ENCODE assay signal across 9 cellular contexts in the genomic region with DNA sequence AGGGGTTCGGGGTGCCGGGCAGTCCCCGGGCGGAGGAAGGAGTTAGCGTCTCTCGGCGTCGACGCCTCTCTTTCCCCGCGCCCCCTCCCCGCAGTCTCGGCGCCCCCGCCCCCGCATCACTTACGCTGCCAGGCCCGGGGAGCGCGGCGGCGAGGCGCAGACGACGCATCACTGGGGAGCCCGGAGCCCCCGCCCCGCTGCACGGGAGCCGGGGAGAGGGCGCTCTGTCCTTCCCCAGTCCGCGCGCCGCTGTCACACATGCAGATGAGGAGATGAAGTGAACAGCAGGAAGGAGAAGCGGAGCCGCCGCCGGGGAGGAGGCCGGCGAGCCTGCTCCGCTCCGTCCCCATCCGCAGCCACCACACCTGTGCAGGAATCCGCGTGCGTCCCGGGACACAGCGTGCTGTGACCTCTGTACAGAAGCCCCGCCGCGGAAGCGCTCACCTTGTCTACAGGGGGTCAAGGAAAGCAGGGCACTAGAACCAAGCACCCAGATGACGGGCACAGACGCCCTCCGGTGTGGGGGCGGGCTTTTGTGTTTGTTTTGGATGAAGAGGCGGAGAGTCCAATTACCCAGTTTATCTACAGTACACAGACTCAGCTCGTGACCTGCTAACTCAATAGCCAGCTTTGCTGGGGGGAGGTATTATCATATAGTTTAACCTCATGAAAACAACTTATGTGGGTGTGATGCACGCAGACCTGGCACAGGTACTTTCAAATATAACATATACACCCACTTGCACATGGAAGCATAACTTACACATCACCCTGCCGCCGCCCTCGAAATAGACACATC. TPM values are rescaled to one million over a fixed set of nuclear protein-coding genes. Genes with fewer than 3 reads are reported as not detected.
A peak's percentile ranks its signal among the peaks of the same experiment; 100 is the strongest.
DNase-seq lines count a peak whose midpoint lies in the region; ATAC-seq and TF ChIP-seq lines count a peak whose summit lies in the region.
"Had no signal": no experiment of that assay in that cellular context is flagged by ENCODE, and none has a peak within 500 bp of the region (broad histone marks: within the 10 kb centered on the region; RNA-seq: fewer than 3 reads in every experiment).

No MANE protein-coding gene starts in this region.

- H3K36me3 ChIP-seq in stomach, result no peaks in the 10 kb centered on the region

- peak overlapping the region; percentile 36 to 58 (median 44) for H3K4me3 ChIP-seq in stomach

- no peak for ATAC-seq in GM18867 (IDR thresholded peaks at IDR 0.05; ENCODE audit: unreplicated experiment)
- ATAC-seq in HG03469 (IDR thresholded peaks at IDR 0.05; ENCODE audit: unreplicated experiment), result no peak

- H3K9me3 ChIP-seq in stomach, result no peaks in the 10 kb centered on the region

- 3 to 17% (median 6%) methylated on average over 14 to 60 of the region's 63 CpGs for WGBS in stomach, 5 donors

- no peak for TF ChIP-seq CTCF in stomach (IDR thresholded peaks at IDR 0.05)

- intact Hi-C loops in stomach (cut with DNase I; ENCODE audit: low total_unique reads), result no loop called here

- DNase-seq in NCI-H146 (lab: John Stamatoyannopoulos, UW) (peak; percentile 75), ecto neural progenitor cell (ENCODE audit: low spot score) (peak; percentile 74), mucosa of gallbladder (ENCODE audit: low spot score) (peak; percentile 26), stomach (peak; percentile 66), cerebellar nuclear complex (lab: John Stamatoyannopoulos, UW) (no peak)
- DNase-seq in activated CD4-positive, alpha-beta T cell treated with anti-CD3 and anti-CD28 coated beads, Interleukin-2, amount 50 U/mL, for 24 hours (ENCODE audit: low read depth in 1 of 2, low spot score in 1 of 2), result peak; percentile 19 to 26

- TF ChIP-seq POLR2A in stomach (IDR thresholded peaks at IDR 0.05), result no peak

- no peak for TF ChIP-seq EP300 in stomach (IDR thresholded peaks at IDR 0.05)

- peaks cover 15 to 20% (median 18%) of the 10 kb centered on the region in 4 donors for H3K4me1 ChIP-seq in stomach

- peak overlapping the region in 1 of 5 donors; percentile 42 for H3K27ac ChIP-seq in stomach

- H3K27me3 ChIP-seq in stomach, result peaks cover 8 to 75% (median 22%) of the 10 kb centered on the region in 3 donors

RNA-seq across cellular contexts. Expression of a gene that starts 12.5 kb away (rescaled TPM):
- total RNA-seq in mucosa of gallbladder (2.2 TPM), stomach (1 to 10 TPM in 2 of 5 donors, under 1 TPM in 1, not detected in 2; 0.72 to 3.1 (median 2.4) TPM)
- 1 to 10 TPM; 2.3 to 6.9 (median 5.1) TPM for polyA plus RNA-seq in stomach
- total RNA-seq: pulmonary artery endothelial cell had no signal

RNA-seq across cellular contexts. Expression of a gene that starts 22.7 kb away (rescaled TPM):
- total RNA-seq in mucosa of gallbladder, result 6.7 TPM
- total RNA-seq in stomach, result 10 to 100 TPM in 1 of 5 donors, 1 to 10 TPM in 3, under 1 TPM in 1; 0.58 to 16.5 (median 3.1) TPM
- 1 to 10 TPM; 1.2 to 2.7 (median 1.3) TPM for polyA plus RNA-seq in stomach

Comparison
In these comparisons a context has a peak if more than half of its experiments do, and no peak if none do; other contexts are left out.
1. DNase-seq: peak in NCI-H146 (single experiment), activated CD4-positive, alpha-beta T cell treated with anti-CD3 and anti-CD28 coated beads, Interleukin-2, amount 50 U/mL, for 24 hours (2 of 2), ecto neural progenitor cell (single experiment), mucosa of gallbladder (single experiment) and stomach (single experiment); none in cerebellar nuclear complex (0 of 2).